In the genomic region with DNA sequence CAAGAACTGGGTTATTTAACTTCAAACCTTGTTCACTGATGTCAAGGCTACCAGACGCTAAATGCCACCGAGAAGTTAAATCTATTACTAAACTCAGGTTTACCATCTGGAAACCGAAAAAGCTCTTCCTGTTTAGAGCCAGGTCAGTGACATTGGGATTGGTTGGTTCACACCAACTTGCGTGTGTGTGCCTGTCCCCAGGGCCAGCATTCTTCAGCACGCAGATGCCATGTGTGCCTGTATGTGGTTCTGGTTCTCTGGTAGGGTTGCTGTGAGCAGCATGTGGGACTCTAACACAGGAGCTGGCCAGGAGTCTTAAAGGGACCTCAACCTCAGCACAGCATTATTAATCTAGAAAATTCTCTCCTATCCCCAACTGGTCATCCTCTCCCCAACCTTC, we compare ENCODE assay signal across 1 cellular context.
TF ChIP-seq lines count a peak whose summit lies in the region.

No MANE protein-coding gene starts in this region.

TF ChIP-seq in SK-N-SH, 30 proteins besides CTCF, POLR2A, EP300 and RAD21:
- TF ChIP-seq MXI1 (IDR thresholded peaks at IDR 0.05; ENCODE audit: low read depth, low read length) (peak; percentile 89), RCOR1 (IDR thresholded peaks at IDR 0.05; ENCODE audit: low read length) (peak; percentile 94), EZH2phosphoT487 (IDR thresholded peaks at IDR 0.05; ENCODE audit: borderline replicate concordance, low read depth) (no peak), CHD2 (IDR thresholded peaks at IDR 0.05; ENCODE audit: low read length, partially characterized antibody) (peak; percentile 87)
